8 cellular contexts compared by ENCODE assay signal in genomic region chr9:127897194-127897692, GRCh38. TPM values are rescaled to one million over a fixed set of nuclear protein-coding genes. Genes with fewer than 3 reads are reported as not detected.
DNase-seq lines count a peak whose midpoint lies in the region; ATAC-seq and TF ChIP-seq lines count a peak whose summit lies in the region.

No MANE protein-coding gene starts in this region.

- peaks cover 3% of the 10 kb centered on the region for H3K9me3 ChIP-seq in RWPE2 (ENCODE audit: severe bottlenecking)

- H3K4me1 Mint-ChIP-seq in activated T-cell treated with anti-CD3 and anti-CD28 coated beads, Interleukin-2, amount 50 U/mL, for 4 hours (ENCODE audit: low read depth) = peaks cover 39% of the 10 kb centered on the region
- peaks cover 17% of the 10 kb centered on the region for H3K4me1 Mint-ChIP-seq in memory B cell

- H3K4me3 Mint-ChIP-seq in activated T-cell treated with anti-CD3 and anti-CD28 coated beads, Interleukin-2, amount 50 U/mL, for 4 hours = no peak overlapping the region
- H3K4me3 Mint-ChIP-seq in memory B cell = peak overlapping the region; percentile 58

- peaks cover 45% of the 10 kb centered on the region for H3K36me3 ChIP-seq in RWPE2 (ENCODE audit: low read depth)

- H3K27me3 ChIP-seq in RWPE2 (ENCODE audit: insufficient read depth, poor library complexity, severe bottlenecking) = no peaks in the 10 kb centered on the region

- H3K27me3 Mint-ChIP-seq in activated T-cell treated with anti-CD3 and anti-CD28 coated beads, Interleukin-2, amount 50 U/mL, for 4 hours (ENCODE audit: low read depth) = no peaks in the 10 kb centered on the region
- no peaks in the 10 kb centered on the region for H3K27me3 Mint-ChIP-seq in memory B cell

- H3K9me3 Mint-ChIP-seq in activated T-cell treated with anti-CD3 and anti-CD28 coated beads, Interleukin-2, amount 50 U/mL, for 4 hours = peaks cover 8% of the 10 kb centered on the region
- no peaks in the 10 kb centered on the region for H3K9me3 Mint-ChIP-seq in memory B cell

- DNase-seq in activated T-cell treated with anti-CD3 and anti-CD28 coated beads, Interleukin-2, amount 50 U/mL, for 4 hours = no peak
- no peak for DNase-seq in activated T-cell treated with anti-CD3 and anti-CD28 coated beads, Interleukin-2, amount 50 U/mL, for 1 hour
- DNase-seq in RWPE2 (ENCODE audit: low spot score) (no peak), memory B cell (ENCODE audit: low spot score in 2 of 2) (no peak), superior temporal gyrus (ENCODE audit: extremely low spot score) (peak; percentile 73)
- DNase-seq in effector CD8-positive, alpha-beta T cell (lab: John Stamatoyannopoulos, UW) = peak; percentile 29

- no peak overlapping the region for H3K27ac Mint-ChIP-seq in memory B cell

- ATAC-seq in activated T-cell treated with anti-CD3 and anti-CD28 coated beads, Interleukin-2, amount 50 U/mL, for 4 hours = peak; percentile 18 to 22
- ATAC-seq in RWPE2 (ENCODE audit: low read depth) = peak; percentile 24; the same call in 1 of the 3 replicates
- peak; percentile 10 for ATAC-seq in memory B cell (ENCODE audit: low read depth)
- ATAC-seq in GM19324 (IDR thresholded peaks at IDR 0.05; ENCODE audit: low FRiP score, unreplicated experiment) = no peak
- no peak for ATAC-seq in HG03565 (IDR thresholded peaks at IDR 0.05; ENCODE audit: unreplicated experiment)

- H3K27ac ChIP-seq in RWPE2 (ENCODE audit: poor library complexity, severe bottlenecking) = no peak overlapping the region

- H3K36me3 Mint-ChIP-seq in activated T-cell treated with anti-CD3 and anti-CD28 coated beads, Interleukin-2, amount 50 U/mL, for 4 hours (ENCODE audit: insufficient read depth) = peaks cover 43% of the 10 kb centered on the region
- H3K36me3 Mint-ChIP-seq in memory B cell = peaks cover 39% of the 10 kb centered on the region

- no peak overlapping the region for H3K4me3 ChIP-seq in RWPE2 (ENCODE audit: severe bottlenecking)

- no peaks in the 10 kb centered on the region for H3K4me1 ChIP-seq in RWPE2 (ENCODE audit: insufficient read depth, poor library complexity, severe bottlenecking)

- TF ChIP-seq CTCF in RWPE2 (IDR thresholded peaks at IDR 0.05; ENCODE audit: poor library complexity, severe bottlenecking) = no peak

RNA-seq across cellular contexts. Expression of gene ST6GALNAC6, which starts 2.2 kb away (rescaled TPM):
- 10 to 100 TPM; 25.9 to 31.5 (median 31.0) TPM for total RNA-seq in activated T-cell treated with anti-CD3 and anti-CD28 coated beads, Interleukin-2, amount 50 U/mL, for 4 hours

RNA-seq across cellular contexts. Expression of gene ST6GALNAC4, which starts 19.6 kb away (rescaled TPM):
- 10 to 100 TPM; 22.0 to 25.7 (median 24.7) TPM for total RNA-seq in activated T-cell treated with anti-CD3 and anti-CD28 coated beads, Interleukin-2, amount 50 U/mL, for 4 hours

RNA-seq across cellular contexts. Expression of gene AK1, which starts 19.8 kb away (rescaled TPM):
- 1 to 10 TPM; 3.6 to 6.4 (median 5.0) TPM for total RNA-seq in activated T-cell treated with anti-CD3 and anti-CD28 coated beads, Interleukin-2, amount 50 U/mL, for 4 hours

RNA-seq across cellular contexts. Expression of gene PIP5KL1, which starts 33.3 kb away (rescaled TPM):
- 1 to 10 TPM; 2.3 to 3.5 (median 2.8) TPM for total RNA-seq in activated T-cell treated with anti-CD3 and anti-CD28 coated beads, Interleukin-2, amount 50 U/mL, for 4 hours

RNA-seq across cellular contexts. Expression of gene DPM2, which starts 40.4 kb away (rescaled TPM):
- 10 to 100 TPM; 89.6 to 91.5 (median 89.9) TPM for total RNA-seq in activated T-cell treated with anti-CD3 and anti-CD28 coated beads, Interleukin-2, amount 50 U/mL, for 4 hours

Comparison
In these comparisons a context has a peak if more than half of its experiments do, and no peak if none do; other contexts are left out.
1. ATAC-seq: peak in activated T-cell treated with anti-CD3 and anti-CD28 coated beads, Interleukin-2, amount 50 U/mL, for 4 hours (2 of 2), RWPE2 (single experiment) and memory B cell (single experiment); none in GM19324 (single experiment) and HG03565 (single experiment).
2. DNase-seq: peak in effector CD8-positive, alpha-beta T cell (single experiment) and superior temporal gyrus (single experiment); none in activated T-cell treated with anti-CD3 and anti-CD28 coated beads, Interleukin-2, amount 50 U/mL, for 4 hours (single experiment), activated T-cell treated with anti-CD3 and anti-CD28 coated beads, Interleukin-2, amount 50 U/mL, for 1 hour (single experiment), RWPE2 (single experiment) and memory B cell (0 of 2).